18 cellular contexts compared by ENCODE assay signal in genomic region chrX:10795721-10796120, GRCh38.
DNase-seq lines count a peak whose midpoint lies in the region; ATAC-seq and TF ChIP-seq lines count a peak whose summit lies in the region.
"Had no signal": no experiment of that assay in that cellular context is flagged by ENCODE, and none has a peak within 500 bp of the region (broad histone marks: within the 10 kb centered on the region; RNA-seq: fewer than 3 reads in every experiment).

No MANE protein-coding gene starts in this region.

- H3K9ac ChIP-seq in mesenchymal stem cell (ENCODE audit: low read length) (no peak overlapping the region), smooth muscle cell (ENCODE audit: low read depth) (no peak overlapping the region)

- no peaks in the 10 kb centered on the region for H3K79me2 ChIP-seq in smooth muscle cell (ENCODE audit: low read depth)

- peak; percentile 52 for DNase-seq in EH (ENCODE audit: low read depth)
- peak; percentile 53 for DNase-seq in amniotic epithelial cell (ENCODE audit: low read depth)
- peak; percentile 45 for DNase-seq in mesenchymal stem cell
- no peak for DNase-seq in smooth muscle cell (lab: John Stamatoyannopoulos, UW; ENCODE audit: unreplicated experiment)
- DNase-seq in NCI-H446 (lab: John Stamatoyannopoulos, UW): no peak
- DNase-seq in NOMO-1 treated with DMSO at 0.1 percent for 48 hours (lab: John Stamatoyannopoulos, UW; ENCODE audit: unreplicated experiment): no peak
- DNase-seq in NCI-H2029 treated with DMSO at 0.1 percent for 48 hours (lab: John Stamatoyannopoulos, UW): no peak
- DNase-seq: CD4-positive, CD25-positive, alpha-beta regulatory T cell; MV-4-11; NCI-H1436 treated with DMSO at 0.1 percent for 48 hours; NCI-H2081 treated with DMSO at 0.1 percent for 48 hours; NCI-H2227 treated with DMSO at 0.1 percent for 48 hours; NCI-H526 treated with DMSO at 0.1 percent for 48 hours; OCI-M1 had no signal

- H3K27ac ChIP-seq in mesenchymal stem cell (ENCODE audit: low read length, poor library complexity, severe bottlenecking) (no peak overlapping the region), smooth muscle cell (ENCODE audit: low read depth) (peak overlapping the region; percentile 19)
- H3K27ac ChIP-seq: RWPE1, SJSA1 had no signal

- H3K79me1 ChIP-seq in mesenchymal stem cell (replicated peaks; ENCODE audit: low read length, poor library complexity, severe bottlenecking): no peaks in the 10 kb centered on the region

- ATAC-seq in HG02588 (IDR thresholded peaks at IDR 0.05; ENCODE audit: unreplicated experiment): no peak

- no peaks in the 10 kb centered on the region for H3F3A ChIP-seq in smooth muscle cell (ENCODE audit: low read depth)

- H3K36me3 ChIP-seq in mesenchymal stem cell (ENCODE audit: control insufficient read depth in 1 of 2, insufficient read depth in 2 of 2, low read depth in 1 of 2, low read length in 2 of 2): no peaks in the 10 kb centered on the region
- no peaks in the 10 kb centered on the region for H3K36me3 ChIP-seq in smooth muscle cell (ENCODE audit: low read depth)
- H3K36me3 ChIP-seq: HAP-1, SJSA1 had no signal

- no peak overlapping the region for H2BK5ac ChIP-seq in mesenchymal stem cell (ENCODE audit: low read depth, low read length, poor library complexity, severe bottlenecking)

- no peak overlapping the region for H2AK5ac ChIP-seq in mesenchymal stem cell (ENCODE audit: low read length, severe bottlenecking)

- H3K18ac ChIP-seq in mesenchymal stem cell (ENCODE audit: low read depth in 1 of 2, low read length in 2 of 2): no peak overlapping the region

- WGBS in mesenchymal stem cell: no CpG with 5 or more reads among the region's 1 CpG
- 45% methylated on average over 1 of the region's 1 CpG for WGBS in smooth muscle cell (ENCODE audit: low lambda C conversion rate)

- H3K23ac ChIP-seq in mesenchymal stem cell (ENCODE audit: low read length in 2 of 2): no peak overlapping the region

- H2BK15ac ChIP-seq in mesenchymal stem cell (ENCODE audit: low read depth, poor library complexity, severe bottlenecking): no peak overlapping the region

- H3K4me2 ChIP-seq in mesenchymal stem cell (ENCODE audit: low read length, poor library complexity, severe bottlenecking) (no peak overlapping the region), smooth muscle cell (no peak overlapping the region)

- H3K14ac ChIP-seq in mesenchymal stem cell (ENCODE audit: low read length in 2 of 2): no peak overlapping the region

- H3K4me1 ChIP-seq in mesenchymal stem cell (ENCODE audit: control insufficient read depth, insufficient read depth, low read depth, low read length) (no peaks in the 10 kb centered on the region), smooth muscle cell (ENCODE audit: low read depth) (no peaks in the 10 kb centered on the region)
- H3K4me1 ChIP-seq: HAP-1 had no signal

- no peak overlapping the region for H2AFZ ChIP-seq in mesenchymal stem cell (ENCODE audit: low read depth, low read length)
- no peak overlapping the region for H2AFZ ChIP-seq in smooth muscle cell (ENCODE audit: low read depth)

- TF ChIP-seq CTCF in smooth muscle cell (IDR thresholded peaks at IDR 0.05; ENCODE audit: borderline replicate concordance, insufficient read depth, poor library complexity, severe bottlenecking): no peak

- no peak overlapping the region for H4K91ac ChIP-seq in mesenchymal stem cell (ENCODE audit: low read length)

- H3K4me3 ChIP-seq in mesenchymal stem cell (ENCODE audit: insufficient read depth in 1 of 2, low read depth in 1 of 2, low read length in 2 of 2) (no peak overlapping the region), smooth muscle cell (no peak overlapping the region)
- H3K4me3 ChIP-seq: HAP-1, SJSA1 had no signal

- H3K27me3 ChIP-seq in mesenchymal stem cell (ENCODE audit: control insufficient read depth in 1 of 2, insufficient read depth in 1 of 2, low read length in 2 of 2) (no peaks in the 10 kb centered on the region), smooth muscle cell (ENCODE audit: low read depth) (no peaks in the 10 kb centered on the region)
- H3K27me3 ChIP-seq: SJSA1 had no signal

- H2BK120ac ChIP-seq in mesenchymal stem cell (ENCODE audit: low read depth, low read length): no peak overlapping the region

- no peak overlapping the region for H4K8ac ChIP-seq in mesenchymal stem cell (ENCODE audit: low read length)

- H4K20me1 ChIP-seq in smooth muscle cell (ENCODE audit: low read depth): no peaks in the 10 kb centered on the region

- H3K4ac ChIP-seq in mesenchymal stem cell (ENCODE audit: low read depth in 1 of 2, low read length in 2 of 2): no peak overlapping the region

- no peak overlapping the region for H2BK12ac ChIP-seq in mesenchymal stem cell (ENCODE audit: low read length in 2 of 2)

- H3K9me3 ChIP-seq in mesenchymal stem cell (ENCODE audit: control insufficient read depth, low read length): no peaks in the 10 kb centered on the region
- H3K9me3 ChIP-seq in smooth muscle cell (replicated peaks; ENCODE audit: low read depth): no peaks in the 10 kb centered on the region
- H3K9me3 ChIP-seq: HAP-1, SJSA1 had no signal

Comparison
In these comparisons a context has a peak if more than half of its experiments do, and no peak if none do; other contexts are left out.
1. DNase-seq: peak in EH (single experiment), amniotic epithelial cell (single experiment) and mesenchymal stem cell (single experiment); none in smooth muscle cell (single experiment), NCI-H446 (0 of 2), NOMO-1 treated with DMSO at 0.1 percent for 48 hours (single experiment) and NCI-H2029 treated with DMSO at 0.1 percent for 48 hours (single experiment).